20 cellular contexts compared by ENCODE assay signal in the genomic region with DNA sequence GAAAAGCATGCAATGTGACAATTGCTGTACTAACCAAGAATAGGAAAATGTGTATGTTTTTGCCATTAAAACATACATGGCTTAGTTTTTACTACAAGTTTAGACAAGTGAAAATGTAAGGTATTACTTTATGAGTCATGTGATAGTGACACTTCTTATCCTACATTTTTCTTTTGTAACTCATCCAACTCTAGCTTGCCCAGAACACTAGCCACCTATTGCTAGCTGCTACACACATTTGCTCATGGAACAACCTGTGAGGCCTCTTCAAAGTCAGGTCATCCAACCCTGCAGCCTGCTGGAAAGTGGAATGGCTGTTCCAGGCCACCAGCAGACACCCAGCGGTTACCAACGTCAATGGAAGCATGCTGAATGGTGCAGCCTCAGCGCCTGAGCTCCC.
A peak's percentile ranks its signal among the peaks of the same experiment; 100 is the strongest.
DNase-seq lines count a peak whose midpoint lies in the region; ATAC-seq, FAIRE-seq and TF ChIP-seq lines count a peak whose summit lies in the region.
"Had no signal": no experiment of that assay in that cellular context is flagged by ENCODE, and none has a peak within 500 bp of the region (broad histone marks: within the 10 kb centered on the region; RNA-seq: fewer than 3 reads in every experiment).

No MANE protein-coding gene starts in this region.

- CTCF ChIA-PET in PC-3 (lab: Charles Lee) (no interaction called here), K562 (lab: Yijun Ruan, JAX; ENCODE audit: low intra/inter-chr PET ratio) (no interaction called here)
- CTCF ChIA-PET in naive thymus-derived CD4-positive, alpha-beta T cell (lab: Charles Lee) = no interaction called here

- WGBS in K562 (ENCODE audit: insufficient coverage, low coverage, missing lambda C conversion rate) = 0% methylated on average over 3 of the region's 3 CpGs

- H4K20me1 ChIP-seq in PC-3 (ENCODE audit: low read length) (no peaks in the 10 kb centered on the region), K562 (replicated peaks; ENCODE audit: control insufficient read depth, insufficient read depth, low read length) (no peaks in the 10 kb centered on the region)
- H4K20me1 ChIP-seq: BLaER1 treated with 17β-estradiol and CSF1 and Interleukin-3, amounts not matched to agents 10 nM and 100 nM had no signal

- H2AFZ ChIP-seq in PC-3 (ENCODE audit: low read length) = no peak overlapping the region
- 0 out of 2 replicates have a peak overlapping the region, but pooled peaks have one; percentile 32 for H2AFZ ChIP-seq in K562 (ENCODE audit: low read depth, low read length)
- H2AFZ ChIP-seq: GM23338 had no signal

- H3K9me1 ChIP-seq in K562 (ENCODE audit: control insufficient read depth, insufficient read depth, low read length) = no peaks in the 10 kb centered on the region

- H3K4me3 Mint-ChIP-seq in naive thymus-derived CD4-positive, alpha-beta T cell = no peak overlapping the region
- H3K4me3 Mint-ChIP-seq in activated T-cell treated with anti-CD3 and anti-CD28 coated beads, Interleukin-2, amount 50 U/mL, for 4 hours = no peak overlapping the region
- H3K4me3 Mint-ChIP-seq: B cell; CD8-positive, alpha-beta T cell; GM23338 had no signal

- H3K79me2 ChIP-seq in PC-3 (ENCODE audit: low read length) = no peaks in the 10 kb centered on the region
- no peaks in the 10 kb centered on the region for H3K79me2 ChIP-seq in K562 (ENCODE audit: control insufficient read depth, insufficient read depth, low read length)

- H3K36me3 Mint-ChIP-seq in naive thymus-derived CD4-positive, alpha-beta T cell = no peaks in the 10 kb centered on the region
- H3K36me3 Mint-ChIP-seq in activated T-cell treated with anti-CD3 and anti-CD28 coated beads, Interleukin-2, amount 50 U/mL, for 4 hours (ENCODE audit: insufficient read depth) = no peaks in the 10 kb centered on the region
- H3K36me3 Mint-ChIP-seq: CD8-positive, alpha-beta T cell had no signal

- H3F3A ChIP-seq in PC-3 (ENCODE audit: low read length, unreplicated experiment) = no peaks in the 10 kb centered on the region

- POLR2A ChIA-PET in PC-3 (lab: Charles Lee; ENCODE audit: unreplicated experiment) (no interaction called here), K562 (lab: Yijun Ruan, JAX) (no interaction called here)
- POLR2A ChIA-PET in naive thymus-derived CD4-positive, alpha-beta T cell (lab: Charles Lee) = no interaction called here

- H3K4me3 ChIP-seq in PC-3 (ENCODE audit: low read length) (no peak overlapping the region), K562 (no peak overlapping the region)
- H3K4me3 ChIP-seq in naive thymus-derived CD4-positive, alpha-beta T cell (ENCODE audit: low read length) = no peak overlapping the region
- H3K4me3 ChIP-seq: BLaER1 treated with 17β-estradiol and CSF1 and Interleukin-3, amounts not matched to agents 10 nM and 100 nM; GM23338 had no signal

- peaks cover 5% of the 10 kb centered on the region; the same call in 1 of the 2 replicates for H3K27me3 ChIP-seq in PC-3 (ENCODE audit: low read length)
- no peaks in the 10 kb centered on the region for H3K27me3 ChIP-seq in K562 (ENCODE audit: control insufficient read depth in 2 of 2, insufficient read depth in 2 of 2, low read length in 2 of 2)
- no peaks in the 10 kb centered on the region for H3K27me3 ChIP-seq in naive thymus-derived CD4-positive, alpha-beta T cell (ENCODE audit: control insufficient read depth in 2 of 2, insufficient read depth in 2 of 2, low read length in 2 of 2)
- H3K27me3 ChIP-seq: BLaER1 treated with 17β-estradiol and CSF1 and Interleukin-3, amounts not matched to agents 10 nM and 100 nM had no signal

- H3K27ac ChIP-seq in PC-3 (ENCODE audit: low read length) (no peak overlapping the region), K562 (ENCODE audit: extremely low read depth, low read depth, low read length) (no peak overlapping the region)
- no peak overlapping the region for H3K27ac ChIP-seq in naive thymus-derived CD4-positive, alpha-beta T cell (ENCODE audit: low read depth, low read length)
- H3K27ac ChIP-seq: BLaER1 treated with 17β-estradiol and CSF1 and Interleukin-3, amounts not matched to agents 10 nM and 100 nM had no signal

- H3K9me3 ChIP-seq in PC-3 (ENCODE audit: low read length) (no peaks in the 10 kb centered on the region), K562 (replicated peaks; ENCODE audit: control insufficient read depth, insufficient read depth, low read depth, low read length) (no peaks in the 10 kb centered on the region)
- peaks cover 0 to 4% (median 0%) of the 10 kb centered on the region in 3 experiments for H3K9me3 ChIP-seq in naive thymus-derived CD4-positive, alpha-beta T cell (ENCODE audit: control insufficient read depth in 2 of 3, low read length in 3 of 3)
- H3K9me3 ChIP-seq: BLaER1 treated with 17β-estradiol and CSF1 and Interleukin-3, amounts not matched to agents 10 nM and 100 nM had no signal

- H3K27ac Mint-ChIP-seq in naive thymus-derived CD4-positive, alpha-beta T cell = no peak overlapping the region
- H3K27ac Mint-ChIP-seq: B cell; CD8-positive, alpha-beta T cell; GM23338 had no signal

- in situ Hi-C loops in K562 (cut with MboI) = no loop called here

- intact Hi-C loops in PC-3 (cut with micrococcal nuclease) = no loop called here
- intact Hi-C loops in K562 (cut with micrococcal nuclease) = no loop called here
- intact Hi-C loops in naive thymus-derived CD4-positive, alpha-beta T cell (cut with micrococcal nuclease) = no loop called here

- H3K9me2 ChIP-seq in PC-3 (replicated peaks; ENCODE audit: low read length) = no peaks in the 10 kb centered on the region

- peaks cover 0 to 24% (median 10%) of the 10 kb centered on the region in 11 donors for H3K9me3 Mint-ChIP-seq in naive thymus-derived CD4-positive, alpha-beta T cell
- peaks cover 23% of the 10 kb centered on the region for H3K9me3 Mint-ChIP-seq in activated T-cell treated with anti-CD3 and anti-CD28 coated beads, Interleukin-2, amount 50 U/mL, for 4 hours
- H3K9me3 Mint-ChIP-seq: GM23338 had no signal

- H3K27me3 Mint-ChIP-seq in naive thymus-derived CD4-positive, alpha-beta T cell = no peaks in the 10 kb centered on the region
- H3K27me3 Mint-ChIP-seq in activated T-cell treated with anti-CD3 and anti-CD28 coated beads, Interleukin-2, amount 50 U/mL, for 4 hours (ENCODE audit: low read depth) = no peaks in the 10 kb centered on the region
- H3K27me3 Mint-ChIP-seq: B cell had no signal

- TF ChIP-seq EP300 in K562 (IDR thresholded peaks at IDR 0.05; ENCODE audit: low read length) = no peak

- TF ChIP-seq RAD21 in K562 (CRISPR knock-in tag; conservative IDR thresholded peaks at IDR 0.05 in 1 of 2, IDR thresholded peaks at IDR 0.05 in 1 of 2) = no peak

- H3K4me1 Mint-ChIP-seq in naive thymus-derived CD4-positive, alpha-beta T cell = no peaks in the 10 kb centered on the region
- H3K4me1 Mint-ChIP-seq in activated T-cell treated with anti-CD3 and anti-CD28 coated beads, Interleukin-2, amount 50 U/mL, for 4 hours (ENCODE audit: low read depth) = no peaks in the 10 kb centered on the region
- H3K4me1 Mint-ChIP-seq: B cell had no signal

- DNase-seq in HT1080 (ENCODE audit: low read depth) (peak; percentile 41), PC-3 (peak; percentile 4), K562 (ENCODE audit: extremely low read depth in 1 of 4, low spot score in 3 of 4) (no peak), kidney tubule cell (ENCODE audit: low spot score) (peak; percentile 76), activated gamma-delta T cell treated with Interleukin-2 at 50 U/mL for 16 hours (no peak)
- DNase-seq in naive thymus-derived CD4-positive, alpha-beta T cell = no peak
- no peak for DNase-seq in activated T-cell treated with anti-CD3 and anti-CD28 coated beads, Interleukin-2, amount 50 U/mL, for 4 hours
- DNase-seq: 8988T; Calu3; CD8-positive, alpha-beta T cell; DMS53; DND-41; EL; HCEC 1CT had no signal

- FAIRE-seq in K562 (lab: Jason Lieb, UNC) = no peak
- FAIRE-seq: GM12891, H54 had no signal

- H3K4me1 ChIP-seq in PC-3 (ENCODE audit: insufficient read depth, low read length) (no peaks in the 10 kb centered on the region), K562 (replicated peaks in 1 of 2; ENCODE audit: control insufficient read depth in 2 of 2, insufficient read depth in 2 of 2, low read length in 2 of 2) (no peaks in the 10 kb centered on the region)
- no peaks in the 10 kb centered on the region for H3K4me1 ChIP-seq in naive thymus-derived CD4-positive, alpha-beta T cell (ENCODE audit: control insufficient read depth in 2 of 2, insufficient read depth in 2 of 2, low read length in 2 of 2)
- H3K4me1 ChIP-seq: BLaER1 treated with 17β-estradiol and CSF1 and Interleukin-3, amounts not matched to agents 10 nM and 100 nM had no signal

- H3K9ac ChIP-seq in PC-3 (ENCODE audit: low read length) = no peak overlapping the region
- H3K9ac ChIP-seq in K562 (ENCODE audit: insufficient read depth in 1 of 2, low read depth in 2 of 2, low read length in 2 of 2) = peak overlapping the region in 1 of 2 experiments; percentile 52; a peak in 1 of 4 replicates
- H3K9ac ChIP-seq: BLaER1 treated with 17β-estradiol and CSF1 and Interleukin-3, amounts not matched to agents 10 nM and 100 nM had no signal

- ATAC-seq in PC-3 (no peak), K562 (no peak), GM19324 (IDR thresholded peaks at IDR 0.05; ENCODE audit: low FRiP score, unreplicated experiment) (no peak)
- no peak for ATAC-seq in naive thymus-derived CD4-positive, alpha-beta T cell
- ATAC-seq in activated T-cell treated with anti-CD3 and anti-CD28 coated beads, Interleukin-2, amount 50 U/mL, for 4 hours = no peak
- ATAC-seq: CD8-positive, alpha-beta T cell; GM23338 had no signal

- H3K36me3 ChIP-seq in PC-3 (ENCODE audit: low read depth, low read length) = no peaks in the 10 kb centered on the region
- no peaks in the 10 kb centered on the region for H3K36me3 ChIP-seq in K562 (ENCODE audit: control insufficient read depth, insufficient read depth, low read length)
- no peaks in the 10 kb centered on the region for H3K36me3 ChIP-seq in naive thymus-derived CD4-positive, alpha-beta T cell (ENCODE audit: control insufficient read depth in 2 of 3, insufficient read depth in 3 of 3, low read length in 3 of 3)
- H3K36me3 ChIP-seq: BLaER1 treated with 17β-estradiol and CSF1 and Interleukin-3, amounts not matched to agents 10 nM and 100 nM had no signal

- no peak for TF ChIP-seq CTCF in PC-3 (conservative IDR thresholded peaks at IDR 0.05; ENCODE audit: low read depth, low read length)
- TF ChIP-seq CTCF in K562 (IDR thresholded peaks at IDR 0.05 in 2 of 3, conservative IDR thresholded peaks at IDR 0.05 in 1 of 3; ENCODE audit: insufficient read depth in 2 of 3, low read depth in 1 of 3, low read length in 3 of 3) = no peak

- BruUV-seq in PC-3 (replicated peaks; lab: Mats Ljungman, UMichigan) = no TSS peak
- no TSS peak for BruUV-seq in K562 (replicated peaks; lab: Mats Ljungman, UMichigan)

- H3K4me2 ChIP-seq in PC-3 (ENCODE audit: low read length) (no peak overlapping the region), K562 (ENCODE audit: insufficient read depth, low read length) (no peak overlapping the region)
- H3K4me2 ChIP-seq: BLaER1 treated with 17β-estradiol and CSF1 and Interleukin-3, amounts not matched to agents 10 nM and 100 nM; GM23338 had no signal

- TF ChIP-seq POLR2A in K562 (conservative IDR thresholded peaks at IDR 0.05) = no peak

Comparison
In these comparisons a context has a peak if more than half of its experiments do, and no peak if none do; other contexts are left out.
1. DNase-seq: peak in HT1080 (single experiment), PC-3 (single experiment) and kidney tubule cell (single experiment); none in K562 (0 of 4), activated gamma-delta T cell treated with Interleukin-2 at 50 U/mL for 16 hours (single experiment), naive thymus-derived CD4-positive, alpha-beta T cell (0 of 9) and activated T-cell treated with anti-CD3 and anti-CD28 coated beads, Interleukin-2, amount 50 U/mL, for 4 hours (single experiment).